ENCODE assay signal across 8 cellular contexts in genomic region chr2:207617011-207617671, GRCh38. TPM values are rescaled to one million over a fixed set of nuclear protein-coding genes. Genes with fewer than 3 reads are reported as not detected.
DNase-seq lines count a peak whose midpoint lies in the region; ATAC-seq and TF ChIP-seq lines count a peak whose summit lies in the region.

No MANE protein-coding gene starts in this region.

- peak overlapping the region; percentile 53 for H3K9ac ChIP-seq in PC-3 (ENCODE audit: low read length)

- H3K9me2 ChIP-seq in PC-3 (replicated peaks; ENCODE audit: low read length), result no peaks in the 10 kb centered on the region

- no peaks in the 10 kb centered on the region for H3K27me3 ChIP-seq in PC-3 (ENCODE audit: low read length)
- no peaks in the 10 kb centered on the region for H3K27me3 ChIP-seq in naive thymus-derived CD4-positive, alpha-beta T cell (ENCODE audit: control insufficient read depth in 2 of 2, insufficient read depth in 2 of 2, low read length in 2 of 2)
- no peaks in the 10 kb centered on the region for H3K27me3 ChIP-seq in CD8-positive, alpha-beta T cell (ENCODE audit: insufficient read depth, low read length)

- H3K79me2 ChIP-seq in PC-3 (ENCODE audit: low read length), result peaks cover 19% of the 10 kb centered on the region

- no peak for TF ChIP-seq CTCF in PC-3 (conservative IDR thresholded peaks at IDR 0.05; ENCODE audit: low read depth, low read length)
- TF ChIP-seq CTCF in CD8-positive, alpha-beta T cell (IDR thresholded peaks at IDR 0.05), result no peak

- no peaks in the 10 kb centered on the region for H3K9me3 ChIP-seq in PC-3 (ENCODE audit: low read length)
- no peaks in the 10 kb centered on the region for H3K9me3 ChIP-seq in naive thymus-derived CD4-positive, alpha-beta T cell (ENCODE audit: control insufficient read depth in 2 of 3, low read length in 3 of 3)
- no peaks in the 10 kb centered on the region for H3K9me3 ChIP-seq in CD8-positive, alpha-beta T cell (ENCODE audit: low read length)

- H3K36me3 Mint-ChIP-seq in naive thymus-derived CD4-positive, alpha-beta T cell, result peaks cover 11 to 48% (median 22%) of the 10 kb centered on the region in 5 donors
- H3K36me3 Mint-ChIP-seq in CD8-positive, alpha-beta T cell, result peaks cover 72% of the 10 kb centered on the region

- peak overlapping the region; percentile 93 for H3K27ac ChIP-seq in PC-3 (ENCODE audit: low read length)
- no peak overlapping the region for H3K27ac ChIP-seq in naive thymus-derived CD4-positive, alpha-beta T cell (ENCODE audit: low read depth, low read length)
- H3K27ac ChIP-seq in CD8-positive, alpha-beta T cell (ENCODE audit: low read depth, low read length), result no peak overlapping the region

- H3F3A ChIP-seq in PC-3 (ENCODE audit: low read length, unreplicated experiment), result peaks cover 4% of the 10 kb centered on the region

- H3K4me3 ChIP-seq in PC-3 (ENCODE audit: low read length), result peak overlapping the region; percentile 31; the same call in 1 of the 2 replicates
- H3K4me3 ChIP-seq in naive thymus-derived CD4-positive, alpha-beta T cell (ENCODE audit: low read length), result no peak overlapping the region
- H3K4me3 ChIP-seq in CD8-positive, alpha-beta T cell (ENCODE audit: low read depth, low read length), result no peak overlapping the region

- peak overlapping the region in 5 of 9 donors; percentile 2 to 43 (median 30) for H3K27ac Mint-ChIP-seq in naive thymus-derived CD4-positive, alpha-beta T cell
- H3K27ac Mint-ChIP-seq in CD8-positive, alpha-beta T cell, result no peak overlapping the region

- no peaks in the 10 kb centered on the region for H3K9me3 Mint-ChIP-seq in naive thymus-derived CD4-positive, alpha-beta T cell
- no peaks in the 10 kb centered on the region for H3K9me3 Mint-ChIP-seq in CD8-positive, alpha-beta T cell

- H4K20me1 ChIP-seq in PC-3 (ENCODE audit: low read length), result no peaks in the 10 kb centered on the region

- no peaks in the 10 kb centered on the region for H3K27me3 Mint-ChIP-seq in naive thymus-derived CD4-positive, alpha-beta T cell
- no peaks in the 10 kb centered on the region for H3K27me3 Mint-ChIP-seq in CD8-positive, alpha-beta T cell (ENCODE audit: low read depth)

- no TSS peak for BruUV-seq in PC-3 (replicated peaks; lab: Mats Ljungman, UMichigan)

- intact Hi-C loops in PC-3 (cut with micrococcal nuclease), result loop anchor here (1.0 to 5.0 kb wide), 2 partner anchors 34 to 105 kb away; no protein-coding TSS in a partner anchor
- intact Hi-C loops in naive thymus-derived CD4-positive, alpha-beta T cell (cut with micrococcal nuclease), result no loop called here
- intact Hi-C loops in CD8-positive, alpha-beta T cell (cut with DNase I, micrococcal nuclease), result no loop called here

- DNase-seq in AG20443 (ENCODE audit: low spot score) (peak; percentile 76), PC-3 (peak; percentile 87), G401 (ENCODE audit: low spot score) (no peak)
- no peak for DNase-seq in naive thymus-derived CD4-positive, alpha-beta T cell
- DNase-seq in CD8-positive, alpha-beta T cell, result no peak
- no peak for DNase-seq in activated CD4-positive, alpha-beta T cell treated with anti-CD3 and anti-CD28 coated beads for 1 hour

- POLR2A ChIA-PET in PC-3 (lab: Charles Lee; ENCODE audit: unreplicated experiment), result interaction anchor here (0.6 kb wide), 3 partner anchors 94 to 852 kb away, joined by 3 to 9 read pairs (median 4); partner anchors contain the start of gene MDH1B
- POLR2A ChIA-PET in naive thymus-derived CD4-positive, alpha-beta T cell (lab: Charles Lee), result interaction anchor here (0.6 kb wide), 1 partner anchor 76 kb away, joined by 3 read pairs; no protein-coding TSS in a partner anchor
- POLR2A ChIA-PET in CD8-positive, alpha-beta T cell (lab: Charles Lee), result no interaction called here

- in situ Hi-C loops in G401 (cut with HindIII; ENCODE audit: low sequenced_read_pairs), result no loop called here

- H3K4me1 Mint-ChIP-seq in naive thymus-derived CD4-positive, alpha-beta T cell, result peaks cover 18 to 51% (median 42%) of the 10 kb centered on the region in 7 donors
- peaks cover 39% of the 10 kb centered on the region for H3K4me1 Mint-ChIP-seq in CD8-positive, alpha-beta T cell (ENCODE audit: low read depth)

- peaks cover 28% of the 10 kb centered on the region for H3K4me1 ChIP-seq in PC-3 (ENCODE audit: insufficient read depth, low read length)
- peaks cover 0 to 8% of the 10 kb centered on the region in 2 donors for H3K4me1 ChIP-seq in naive thymus-derived CD4-positive, alpha-beta T cell (ENCODE audit: control insufficient read depth in 2 of 2, insufficient read depth in 2 of 2, low read length in 2 of 2)
- peaks cover 11% of the 10 kb centered on the region for H3K4me1 ChIP-seq in CD8-positive, alpha-beta T cell (ENCODE audit: insufficient read depth, low read length)

- peak overlapping the region; percentile 70 for H3K4me2 ChIP-seq in PC-3 (ENCODE audit: low read length)

- peaks cover 19% of the 10 kb centered on the region for H3K36me3 ChIP-seq in PC-3 (ENCODE audit: low read depth, low read length)
- H3K36me3 ChIP-seq in naive thymus-derived CD4-positive, alpha-beta T cell (ENCODE audit: control insufficient read depth in 2 of 3, insufficient read depth in 3 of 3, low read length in 3 of 3), result peaks cover 0 to 51% (median 7%) of the 10 kb centered on the region in 3 experiments
- H3K36me3 ChIP-seq in CD8-positive, alpha-beta T cell (ENCODE audit: insufficient read depth, low read length), result peaks cover 28% of the 10 kb centered on the region

- CTCF ChIA-PET in PC-3 (lab: Charles Lee), result interaction anchor here (0.8 to 1.5 kb wide), 2 partner anchors 8 to 94 kb away, joined by 3 to 4 read pairs; partner anchors contain the start of genes CCNYL1 and METTL21A
- CTCF ChIA-PET in naive thymus-derived CD4-positive, alpha-beta T cell (lab: Charles Lee), result no interaction called here
- CTCF ChIA-PET in CD8-positive, alpha-beta T cell (lab: Charles Lee), result no interaction called here

- H2AFZ ChIP-seq in PC-3 (ENCODE audit: low read length), result no peak overlapping the region

- peak overlapping the region in 1 of 10 donors; percentile 3 for H3K4me3 Mint-ChIP-seq in naive thymus-derived CD4-positive, alpha-beta T cell
- no peak overlapping the region for H3K4me3 Mint-ChIP-seq in CD8-positive, alpha-beta T cell

- ATAC-seq in PC-3 (peak; percentile 82), esophagus mucosa (peak; percentile 47), HG02678 (IDR thresholded peaks at IDR 0.05; ENCODE audit: unreplicated experiment) (no peak)
- no peak for ATAC-seq in naive thymus-derived CD4-positive, alpha-beta T cell
- no peak for ATAC-seq in CD8-positive, alpha-beta T cell

RNA-seq across cellular contexts. Expression of gene METTL21A, which starts 8.1 kb away (rescaled TPM):
- 35.3 and 66.3 TPM in 2 replicates for total RNA-seq in PC-3 (2014; rRNA removed)
- 4.9 TPM for total RNA-seq in esophagus mucosa
- total RNA-seq in naive thymus-derived CD4-positive, alpha-beta T cell, result 10 to 100 TPM; 14.6 to 20.5 (median 19.6) TPM
- 10 to 100 TPM; 39.9 to 40.2 TPM for polyA plus RNA-seq in naive thymus-derived CD4-positive, alpha-beta T cell
- total RNA-seq in CD8-positive, alpha-beta T cell, result 10 to 100 TPM; 12.3 to 12.4 TPM
- total RNA-seq in G401 (2014; rRNA removed; shearing (Covaris generic)), result 72.0 and 73.8 TPM in 2 replicates

Comparison
In these comparisons a context has a peak if more than half of its experiments do, and no peak if none do; other contexts are left out.
1. DNase-seq: peak in AG20443 (single experiment) and PC-3 (single experiment); none in naive thymus-derived CD4-positive, alpha-beta T cell (0 of 9), CD8-positive, alpha-beta T cell (0 of 7), G401 (single experiment) and activated CD4-positive, alpha-beta T cell treated with anti-CD3 and anti-CD28 coated beads for 1 hour (single experiment).
2. ATAC-seq: peak in PC-3 (single experiment) and esophagus mucosa (single experiment); none in naive thymus-derived CD4-positive, alpha-beta T cell (single experiment), CD8-positive, alpha-beta T cell (single experiment) and HG02678 (single experiment).